In the genomic region with DNA sequence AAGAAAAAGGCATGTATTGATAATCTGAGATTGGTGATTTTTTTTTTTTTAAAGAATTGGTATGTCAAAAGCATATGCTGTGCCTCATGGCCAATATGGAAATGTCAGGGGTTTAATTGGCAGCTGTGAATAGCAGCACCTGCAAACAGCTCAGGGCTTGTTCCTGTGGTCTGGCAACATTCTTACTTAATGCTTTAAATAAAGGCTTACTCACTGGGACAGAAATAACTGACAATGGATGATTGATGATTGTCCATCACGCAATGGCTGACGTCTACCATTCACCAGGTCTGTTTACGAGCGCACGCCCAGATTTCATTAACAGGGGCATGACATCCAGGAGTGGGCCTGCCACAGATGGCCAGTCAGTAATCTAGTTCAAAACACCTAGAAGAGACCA, we compare ENCODE assay signal across 13 cellular contexts.
A peak's percentile ranks its signal among the peaks of the same experiment; 100 is the strongest.
DNase-seq lines count a peak whose midpoint lies in the region; ATAC-seq, FAIRE-seq and TF ChIP-seq lines count a peak whose summit lies in the region.
"Had no signal": no experiment of that assay in that cellular context is flagged by ENCODE, and none has a peak within 500 bp of the region (broad histone marks: within the 10 kb centered on the region; RNA-seq: fewer than 3 reads in every experiment).

No MANE protein-coding gene starts in this region.

- no peaks in the 10 kb centered on the region for H3K36me3 Mint-ChIP-seq in type B pancreatic cell
- no peaks in the 10 kb centered on the region for H3K36me3 Mint-ChIP-seq in effector memory CD8-positive, alpha-beta T cell (ENCODE audit: insufficient read depth)
- H3K36me3 Mint-ChIP-seq: mesothelial cell of epicardium had no signal

- TF ChIP-seq CTCF in bronchial epithelial cell (IDR thresholded peaks at IDR 0.05; ENCODE audit: insufficient read depth, low read length, severe bottlenecking) = no peak
- no peak for TF ChIP-seq CTCF in type B pancreatic cell (conservative IDR thresholded peaks at IDR 0.05)

- peak overlapping the region; percentile 65 for H3K4me3 Mint-ChIP-seq in type B pancreatic cell
- no peak overlapping the region for H3K4me3 Mint-ChIP-seq in effector memory CD8-positive, alpha-beta T cell
- H3K4me3 Mint-ChIP-seq: mesothelial cell of epicardium had no signal

- FAIRE-seq in bronchial epithelial cell (lab: Jason Lieb, UNC) = no peak
- FAIRE-seq: A204.1 had no signal

- DNase-seq in NCI-H2029 (lab: John Stamatoyannopoulos, UW) = peak; percentile 1
- no peak for DNase-seq in NCI-H2029 treated with DMSO at 0.1 percent for 48 hours (lab: John Stamatoyannopoulos, UW)
- peak; percentile 65 to 77 for DNase-seq in NCI-H526 (lab: John Stamatoyannopoulos, UW)
- peak; percentile 98 for DNase-seq in bronchial epithelial cell (ENCODE audit: low read depth)
- no peak for DNase-seq in type B pancreatic cell (ENCODE audit: extremely low spot score, unreplicated experiment)
- no peak for DNase-seq in effector memory CD8-positive, alpha-beta T cell
- no peak for DNase-seq in NCI-H446 (lab: John Stamatoyannopoulos, UW)
- DNase-seq: activated CD8-positive, alpha-beta memory T cell treated with anti-CD3 and anti-CD28 coated beads, Interleukin-2, amount 50 U/mL, for 4 hours; T-helper 9 cell had no signal

- no peaks in the 10 kb centered on the region for H3K9me3 Mint-ChIP-seq in type B pancreatic cell
- no peaks in the 10 kb centered on the region for H3K9me3 Mint-ChIP-seq in effector memory CD8-positive, alpha-beta T cell
- H3K9me3 Mint-ChIP-seq: mesothelial cell of epicardium had no signal

- no peaks in the 10 kb centered on the region for H3K27me3 ChIP-seq in bronchial epithelial cell (ENCODE audit: control insufficient read depth, insufficient read depth, low read length)

- peak overlapping the region; percentile 99 for H3K27ac Mint-ChIP-seq in type B pancreatic cell
- H3K27ac Mint-ChIP-seq in effector memory CD8-positive, alpha-beta T cell = no peak overlapping the region
- H3K27ac Mint-ChIP-seq: mesothelial cell of epicardium had no signal

- no peak overlapping the region for H3K4me3 ChIP-seq in bronchial epithelial cell (ENCODE audit: low read depth, low read length)
- H3K4me3 ChIP-seq: skin epidermis had no signal

- no peaks in the 10 kb centered on the region for H3K36me3 ChIP-seq in bronchial epithelial cell (ENCODE audit: control insufficient read depth, insufficient read depth, low read length)

- no peak for ATAC-seq in effector memory CD8-positive, alpha-beta T cell (replicated peaks)
- no peak for ATAC-seq in GM21367 (IDR thresholded peaks at IDR 0.05; ENCODE audit: unreplicated experiment)

- H3K27me3 Mint-ChIP-seq in type B pancreatic cell = no peaks in the 10 kb centered on the region
- H3K27me3 Mint-ChIP-seq in effector memory CD8-positive, alpha-beta T cell = peaks cover 0 to 5% of the 10 kb centered on the region in 2 donors

- no peaks in the 10 kb centered on the region for H3K4me1 Mint-ChIP-seq in type B pancreatic cell (ENCODE audit: unreplicated experiment)
- H3K4me1 Mint-ChIP-seq in effector memory CD8-positive, alpha-beta T cell (ENCODE audit: low read depth in 2 of 2) = no peaks in the 10 kb centered on the region

Comparison
In these comparisons a context has a peak if more than half of its experiments do, and no peak if none do; other contexts are left out.
1. DNase-seq: peak in NCI-H2029 (single experiment), NCI-H526 (2 of 2) and bronchial epithelial cell (single experiment); none in NCI-H2029 treated with DMSO at 0.1 percent for 48 hours (single experiment), type B pancreatic cell (single experiment), effector memory CD8-positive, alpha-beta T cell (0 of 3) and NCI-H446 (0 of 2).